8 cellular contexts compared by ENCODE assay signal in the genomic region with DNA sequence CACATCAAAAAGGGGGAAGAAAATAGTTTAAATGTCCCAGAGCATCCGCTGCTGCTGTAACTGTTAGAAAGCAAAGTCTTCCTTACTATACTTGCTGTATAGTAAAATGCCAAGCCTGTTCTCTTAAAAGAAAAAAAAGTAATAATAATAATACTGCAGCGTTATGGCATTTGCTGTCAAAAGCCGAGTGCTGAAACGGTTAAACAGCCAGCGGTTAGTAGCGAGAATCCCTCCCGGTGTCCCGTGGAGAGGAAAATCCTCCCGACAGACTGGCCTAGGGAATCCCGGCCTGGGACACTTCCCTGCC. TPM values are rescaled to one million over a fixed set of nuclear protein-coding genes. Genes with fewer than 3 reads are reported as not detected.
A peak's percentile ranks its signal among the peaks of the same experiment; 100 is the strongest.
DNase-seq lines count a peak whose midpoint lies in the region; ATAC-seq, FAIRE-seq and TF ChIP-seq lines count a peak whose summit lies in the region.

No MANE protein-coding gene starts in this region.

- intact Hi-C loops in heart right ventricle (cut with DNase I) (loop anchor here in 5 of 10 donors (5.0 to 10.0 kb wide), 5 partner anchors 70 to 177 kb away; no protein-coding TSS in a partner anchor), left cardiac atrium (cut with DNase I) (loop anchor here in 1 of 2 donors (10.0 kb wide), 1 partner anchor 107 kb away; no protein-coding TSS in a partner anchor), mammary epithelial cell (cut with micrococcal nuclease) (loop anchor here (5.0 kb wide), 1 partner anchor 105 kb away; no protein-coding TSS in a partner anchor), uterus (cut with DNase I; ENCODE audit: low total_unique reads) (loop anchor here (5.0 kb wide), 1 partner anchor 115 kb away; no protein-coding TSS in a partner anchor)

- H3K9me3 ChIP-seq in heart right ventricle: no peaks in the 10 kb centered on the region
- H3K9me3 ChIP-seq in mammary epithelial cell (replicated peaks; ENCODE audit: insufficient read depth, low read length): no peaks in the 10 kb centered on the region
- no peaks in the 10 kb centered on the region for H3K9me3 ChIP-seq in uterus

- no peak for ATAC-seq in heart right ventricle
- ATAC-seq in left cardiac atrium: no peak
- ATAC-seq in GM19351 (IDR thresholded peaks at IDR 0.05; ENCODE audit: unreplicated experiment): no peak

- peaks cover 37% of the 10 kb centered on the region for H3K4me1 Mint-ChIP-seq in mesothelial cell of epicardium

- dilution Hi-C loops in mammary epithelial cell (cut with HindIII; ENCODE audit: low sequenced_read_pairs): no loop called here

- DNase-seq in heart right ventricle (no peak), left cardiac atrium (no peak), mammary epithelial cell (no peak), mesothelial cell of epicardium (ENCODE audit: low spot score in 2 of 2, unreplicated experiment in 2 of 2) (no peak), uterus (peak in 1 of 2 donors; percentile 44), ecto neural progenitor cell (ENCODE audit: low spot score) (no peak), GM12891 (ENCODE audit: insufficient read length, low spot score) (no peak)

- 0 to 1% methylated on average over 10 of the region's 10 CpGs for WGBS in heart right ventricle, 2 donors
- under 1% methylated on average over 10 of the region's 10 CpGs for WGBS in mammary epithelial cell (ENCODE audit: low coverage, missing lambda C conversion rate)

- H3K27me3 ChIP-seq in heart right ventricle (peaks cover 0 to 69% (median 0%) of the 10 kb centered on the region in 7 donors), mammary epithelial cell (ENCODE audit: insufficient read depth, low read length) (peaks cover 25% of the 10 kb centered on the region), uterus (no peaks in the 10 kb centered on the region)

- peak overlapping the region; percentile 86 for H2AFZ ChIP-seq in mammary epithelial cell (ENCODE audit: low read depth, low read length)

- H3K4me3 ChIP-seq in heart right ventricle (peak overlapping the region; percentile 19 to 72 (median 59)), mammary epithelial cell (replicated peaks in 1 of 3; ENCODE audit: insufficient read depth in 1 of 3, low read depth in 2 of 3, low read length in 3 of 3) (peak overlapping the region; percentile 32 to 42 (median 39)), uterus (peak overlapping the region; percentile 44 to 55)

- no peaks in the 10 kb centered on the region for H3K9me3 Mint-ChIP-seq in mesothelial cell of epicardium

- H3K27ac Mint-ChIP-seq in mesothelial cell of epicardium: peak overlapping the region; percentile 95

- peak overlapping the region; percentile 95 for H3K4me2 ChIP-seq in mammary epithelial cell (ENCODE audit: insufficient read depth, low read depth, low read length)

- H3K36me3 ChIP-seq in heart right ventricle (no peaks in the 10 kb centered on the region), mammary epithelial cell (ENCODE audit: insufficient read depth, low read length) (no peaks in the 10 kb centered on the region), uterus (no peaks in the 10 kb centered on the region)

- H4K20me1 ChIP-seq in mammary epithelial cell (ENCODE audit: insufficient read depth, low read length): no peaks in the 10 kb centered on the region

- H3K4me1 ChIP-seq in heart right ventricle: peaks cover 8 to 63% (median 45%) of the 10 kb centered on the region in 9 donors
- peaks cover 23% of the 10 kb centered on the region for H3K4me1 ChIP-seq in mammary epithelial cell (ENCODE audit: insufficient read depth, low read length)
- H3K4me1 ChIP-seq in uterus: peaks cover 8 to 9% of the 10 kb centered on the region in 2 donors

- H3K79me2 ChIP-seq in mammary epithelial cell (ENCODE audit: insufficient read depth, low read length): no peaks in the 10 kb centered on the region

- no peak for TF ChIP-seq CTCF in heart right ventricle (IDR thresholded peaks at IDR 0.05)
- no peak for TF ChIP-seq CTCF in mammary epithelial cell (conservative IDR thresholded peaks at IDR 0.05 in 1 of 2, IDR thresholded peaks at IDR 0.05 in 1 of 2; ENCODE audit: extremely low read depth in 1 of 2, insufficient read depth in 1 of 2, low read depth in 1 of 2, low read length in 2 of 2)
- no peak for TF ChIP-seq CTCF in mesothelial cell of epicardium (IDR thresholded peaks at IDR 0.05; ENCODE audit: unreplicated experiment)
- TF ChIP-seq CTCF in uterus (IDR thresholded peaks at IDR 0.05): no peak

- in situ Hi-C loops in mammary epithelial cell (cut with MboI; ENCODE audit: low sequenced_read_pairs in 2 of 2): loop anchor here in 1 of 2 donors (10.0 kb wide), 1 partner anchor 67 kb away; no protein-coding TSS in a partner anchor

- no peaks in the 10 kb centered on the region for H3K36me3 Mint-ChIP-seq in mesothelial cell of epicardium

- peak overlapping the region; percentile 66 to 96 (median 86) for H3K27ac ChIP-seq in heart right ventricle
- H3K27ac ChIP-seq in mammary epithelial cell (ENCODE audit: insufficient read depth, low read depth, low read length): no peak overlapping the region
- peak overlapping the region; percentile 93 to 94 for H3K27ac ChIP-seq in uterus

- CTCF ChIA-PET in mammary epithelial cell (lab: Charles Lee; ENCODE audit: low non-redundant PET): no interaction called here

- BruUV-seq in mammary epithelial cell (replicated peaks; lab: Mats Ljungman, UMichigan): no TSS peak

- H3K27me3 Mint-ChIP-seq in mesothelial cell of epicardium (ENCODE audit: low read depth): peaks cover 42% of the 10 kb centered on the region

- no peak overlapping the region for H3K9ac ChIP-seq in mammary epithelial cell (ENCODE audit: insufficient read depth, low read length)

- FAIRE-seq in GM12891 (lab: Jason Lieb, UNC): no peak

- no peak for TF ChIP-seq POLR2A in uterus (IDR thresholded peaks at IDR 0.05)
- TF ChIP-seq POLR2A in GM12891 (IDR thresholded peaks at IDR 0.05; ENCODE audit: low read depth, low read length): no peak

- H3K4me3 Mint-ChIP-seq in mesothelial cell of epicardium: peak overlapping the region; percentile 68

TF ChIP-seq in GM12891, 5 proteins besides CTCF, POLR2A, EP300 and RAD21:
- TF ChIP-seq POU2F2 (IDR thresholded peaks at IDR 0.05; ENCODE audit: low read depth, low read length) (no peak), TAF1 (IDR thresholded peaks at IDR 0.05; ENCODE audit: low read depth, low read length) (no peak), SPI1 (IDR thresholded peaks at IDR 0.05; ENCODE audit: low read depth, low read length) (no peak), PAX5 (IDR thresholded peaks at IDR 0.05; ENCODE audit: insufficient read depth, low read length, severe bottlenecking) (no peak), POLR2AphosphoS5 (IDR thresholded peaks at IDR 0.05; ENCODE audit: low read depth, low read length) (no peak)
TF ChIP-seq in GM12891: peak in this region for 0.

RNA-seq across cellular contexts. Expression of a gene that starts 19.5 kb away (rescaled TPM):
- total RNA-seq in heart right ventricle: 1 to 10 TPM; 2.0 to 5.7 (median 3.7) TPM
- 1 to 10 TPM in 1 of 2 donors, under 1 TPM in 1; 0.43 to 2.6 TPM for polyA plus RNA-seq in heart right ventricle
- total RNA-seq in left cardiac atrium: 1 to 10 TPM; 5.7 to 7.0 TPM
- under 1 TPM in 1 of 2 donors, not detected in 1; under 0.01 TPM for total RNA-seq in mammary epithelial cell
- 0.01 TPM for polyA plus RNA-seq in mammary epithelial cell
- polyA minus RNA-seq in mammary epithelial cell: not detected
- total RNA-seq in mesothelial cell of epicardium: 13.1 to 14.0 TPM (median 14.0 TPM) in 3 replicates
- total RNA-seq in uterus: 10 to 100 TPM in 3 of 4 donors, 1 to 10 TPM in 1; 5.7 to 36.4 (median 12.0) TPM
- 0.39 TPM for polyA plus RNA-seq in GM12891 (2012; ENCODE audit: low read depth, missing spikeins)
